In genomic region chr3:10549617-10550228, GRCh38 we compare ENCODE assay signal across 13 cellular contexts. TPM values are rescaled to one million over a fixed set of nuclear protein-coding genes. Genes with fewer than 3 reads are reported as not detected.
"Had no signal": no experiment of that assay in that cellular context is flagged by ENCODE, and none has a peak within 500 bp of the region (broad histone marks: within the 10 kb centered on the region; RNA-seq: fewer than 3 reads in every experiment).

No MANE protein-coding gene starts in this region.

- H3K9me3 Mint-ChIP-seq: activated T-helper 17 cell treated with anti-CD3 and anti-CD28 coated beads, Interleukin-2, amount 50 U/mL, for 72 hours; natural killer cell had no signal

- H3K4me3 Mint-ChIP-seq: activated T-helper 17 cell treated with anti-CD3 and anti-CD28 coated beads, Interleukin-2, amount 50 U/mL, for 72 hours; natural killer cell had no signal

- H3K27ac Mint-ChIP-seq: activated T-helper 17 cell treated with anti-CD3 and anti-CD28 coated beads, Interleukin-2, amount 50 U/mL, for 72 hours had no signal

- DNase-seq: central memory CD4-positive, alpha-beta T cell; effector memory CD4-positive, alpha-beta T cell; foreskin melanocyte; mesendoderm; natural killer cell; small intestine; T1000; upper lobe of left lung had no signal

- ATAC-seq: natural killer cell, SK-N-SH treated with all-trans-retinoic acid at 6 μM for 48 hours had no signal

- H3K36me3 Mint-ChIP-seq: natural killer cell had no signal

- H3K4me3 ChIP-seq: adrenal gland, right atrium auricular region, upper lobe of left lung had no signal

RNA-seq across cellular contexts. Expression of gene ATP2B2, which starts 44.3 kb away (rescaled TPM):
- total RNA-seq: activated T-helper 17 cell treated with anti-CD3 and anti-CD28 coated beads, Interleukin-2, amount 50 U/mL, for 72 hours; fibroblast of lung; natural killer cell had no signal
